Comparison of ENCODE assay signal across 25 cellular contexts in the genomic region with DNA sequence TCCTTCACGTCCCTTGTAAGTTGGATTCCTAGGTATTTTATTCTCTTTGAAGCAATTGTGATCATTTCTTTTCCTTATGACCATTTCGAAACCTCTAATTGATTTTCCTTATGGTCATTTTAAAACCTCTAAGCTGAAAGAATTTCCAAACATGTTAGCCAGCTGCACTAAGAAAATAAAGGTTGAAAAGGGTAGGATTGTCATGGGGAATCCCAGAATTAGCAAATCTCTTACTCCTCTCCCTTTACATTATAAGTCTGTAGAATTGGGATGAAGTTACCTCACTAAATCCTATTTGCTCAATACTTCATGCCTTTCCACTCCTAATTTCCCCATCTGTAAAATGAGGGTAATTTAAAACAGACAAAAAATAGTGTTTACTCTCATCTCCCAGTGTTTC.
DNase-seq lines count a peak whose midpoint lies in the region; ATAC-seq and TF ChIP-seq lines count a peak whose summit lies in the region.
"Had no signal": no experiment of that assay in that cellular context is flagged by ENCODE, and none has a peak within 500 bp of the region (broad histone marks: within the 10 kb centered on the region; RNA-seq: fewer than 3 reads in every experiment).

No MANE protein-coding gene starts in this region.

- H3K4me3 ChIP-seq in AG04450 (ENCODE audit: low read depth, low read length) (no peak overlapping the region), IMR-90 (ENCODE audit: insufficient read depth, low read depth, low read length) (no peak overlapping the region), epithelial cell of esophagus (ENCODE audit: low read length) (no peak overlapping the region), SJCRH30 (no peak overlapping the region)
- H3K4me3 ChIP-seq: A549, GM12878, GM23338, K562, SJSA1 had no signal

- intact Hi-C loops in IMR-90 (cut with micrococcal nuclease) = no loop called here

- in situ Hi-C loops in IMR-90 (cut with MboI; ENCODE audit: low sequenced_read_pairs) = no loop called here

- no peak for TF ChIP-seq POLR2A in IMR-90 (IDR thresholded peaks at IDR 0.05; ENCODE audit: low read depth, low read length)

- POLR2A ChIA-PET in AG04450 (lab: Yijun Ruan, JAX) (no interaction called here), IMR-90 (lab: Charles Lee; ENCODE audit: unreplicated experiment) (no interaction called here)

- H3K9me3 ChIP-seq in AG04450 (ENCODE audit: control insufficient read depth, insufficient read depth, low read length) = no peaks in the 10 kb centered on the region
- H3K9me3 ChIP-seq in IMR-90 (ENCODE audit: control insufficient read depth, insufficient read depth, low read length) = no peaks in the 10 kb centered on the region
- H3K9me3 ChIP-seq in SJCRH30 (replicated peaks) = no peaks in the 10 kb centered on the region
- H3K9me3 ChIP-seq: A549, SJSA1 had no signal

- H3K4me1 ChIP-seq in IMR-90 (ENCODE audit: control insufficient read depth, insufficient read depth, low read length) (peaks cover 13% of the 10 kb centered on the region), SJCRH30 (0 out of 2 replicates have a peak, but pooled peaks cover 2% of the 10 kb centered on the region)
- H3K4me1 ChIP-seq: A549 had no signal

- no peak for TF ChIP-seq RAD21 in IMR-90 (IDR thresholded peaks at IDR 0.05; ENCODE audit: low read length)

- H3K27ac ChIP-seq in AG04450 (ENCODE audit: low read depth, low read length) (peak overlapping the region; percentile 77), IMR-90 (ENCODE audit: insufficient read depth, low read length) (no peak overlapping the region), SJCRH30 (no peak overlapping the region)
- H3K27ac ChIP-seq: A549, SJSA1 had no signal

- dilution Hi-C loops in IMR-90 (cut with HindIII; ENCODE audit: low sequenced_read_pairs, unreplicated experiment) = no loop called here

- H3K18ac ChIP-seq in IMR-90 (ENCODE audit: low read depth, low read length) = no peak overlapping the region

- no peak overlapping the region for H3K4me2 ChIP-seq in IMR-90 (ENCODE audit: low read depth, low read length)
- H3K4me2 ChIP-seq: A549, GM23338 had no signal

- no peak overlapping the region for H3K14ac ChIP-seq in IMR-90 (replicated peaks; ENCODE audit: low read depth, low read length)

- H2BK15ac ChIP-seq in IMR-90 (ENCODE audit: low read depth, low read length) = no peak overlapping the region

- WGBS in IMR-90 (ENCODE audit: extremely low coverage in 2 of 2, insufficient read length in 1 of 2), 2 experiments = no CpG with 5 or more reads among the region's 2 CpGs

- no peak overlapping the region for H3K9ac ChIP-seq in IMR-90 (ENCODE audit: low read depth, low read length)

- no peak overlapping the region for H2BK5ac ChIP-seq in IMR-90 (ENCODE audit: low read depth, low read length, poor library complexity, severe bottlenecking)

- TF ChIP-seq CTCF in AG04450 (IDR thresholded peaks at IDR 0.05; ENCODE audit: low read depth, low read length) = no peak
- TF ChIP-seq CTCF in IMR-90 (conservative IDR thresholded peaks at IDR 0.05; ENCODE audit: low read depth, low read length) = no peak
- no peak for TF ChIP-seq CTCF in epithelial cell of esophagus (IDR thresholded peaks at IDR 0.05; ENCODE audit: insufficient read depth, low read depth, low read length, missing control alignments)

- H2AK9ac ChIP-seq in IMR-90 (replicated peaks; ENCODE audit: low read depth, low read length, poor library complexity) = no peak overlapping the region

- H4K5ac ChIP-seq in IMR-90 (ENCODE audit: low read depth, low read length) = no peak overlapping the region

- no peaks in the 10 kb centered on the region for H3K79me1 ChIP-seq in IMR-90 (ENCODE audit: low read depth in 1 of 2, low read length in 2 of 2)

- no TSS peak for BruUV-seq in IMR-90 (replicated peaks; lab: Mats Ljungman, UMichigan)

- no peak overlapping the region for H3K4ac ChIP-seq in IMR-90 (ENCODE audit: low read depth, low read length)

- H3K36me3 ChIP-seq in IMR-90 (ENCODE audit: control insufficient read depth, insufficient read depth, low read length) = no peaks in the 10 kb centered on the region
- no peaks in the 10 kb centered on the region for H3K36me3 ChIP-seq in SJCRH30
- H3K36me3 ChIP-seq: SJSA1 had no signal

- no peak overlapping the region for H3K56ac ChIP-seq in IMR-90 (ENCODE audit: extremely low read depth, insufficient read depth, low read length)

- H2BK20ac ChIP-seq in IMR-90 (ENCODE audit: low read depth, low read length) = no peak overlapping the region

- H4K91ac ChIP-seq in IMR-90 (ENCODE audit: insufficient read depth, low read depth, low read length) = no peak overlapping the region

- no peak overlapping the region for H2AFZ ChIP-seq in IMR-90 (replicated peaks; ENCODE audit: low read length, poor library complexity)
- H2AFZ ChIP-seq: GM23338 had no signal

- H3K23ac ChIP-seq in IMR-90 (ENCODE audit: low read depth, low read length) = no peak overlapping the region

- no peak; the same call in 1 of the 2 replicates for ATAC-seq in IMR-90 (ENCODE audit: low read depth)
- ATAC-seq: A549, GM12878, GM23338, HepG2, K562 had no signal

- H2BK120ac ChIP-seq in IMR-90 (ENCODE audit: low read depth, low read length) = no peak overlapping the region

- H4K20me1 ChIP-seq in IMR-90 (ENCODE audit: insufficient read depth, low read length) = no peaks in the 10 kb centered on the region

- no peak overlapping the region for H4K8ac ChIP-seq in IMR-90 (ENCODE audit: low read depth in 2 of 2, low read length in 2 of 2)

- DNase-seq in AG04450 (ENCODE audit: low read depth, low spot score) (peak; percentile 66), IMR-90 (peak; percentile 90), epithelial cell of esophagus (ENCODE audit: low read depth) (peak; percentile 15), iris pigment epithelial cell (ENCODE audit: low read depth) (peak; percentile 48), A172 (ENCODE audit: low spot score) (no peak), medulla oblongata (ENCODE audit: extremely low spot score) (no peak), SJCRH30 (no peak)
- DNase-seq: CD4-positive, CD25-positive, alpha-beta regulatory T cell; DMS53; GDM1; H9; Kasumi-1; MV-4-11; NCI-H1105; NCI-H1436 treated with DMSO at 0.1 percent for 48 hours; NCI-H187 treated with DMSO at 0.1 percent for 48 hours; NCI-H2171 treated with DMSO at 0.1 percent for 48 hours; NCI-H524; NCI-H748 treated with DMSO at 0.1 percent for 48 hours had no signal

- H3K9me1 ChIP-seq in IMR-90 (ENCODE audit: insufficient read depth, low read length) = no peaks in the 10 kb centered on the region

- H3K27me3 ChIP-seq in AG04450 (ENCODE audit: control insufficient read depth, insufficient read depth, low read length) (no peaks in the 10 kb centered on the region), IMR-90 (ENCODE audit: control insufficient read depth, insufficient read depth, low read length) (no peaks in the 10 kb centered on the region), SJCRH30 (no peaks in the 10 kb centered on the region)
- H3K27me3 ChIP-seq: SJSA1 had no signal

- H2AK5ac ChIP-seq in IMR-90 (ENCODE audit: low read depth, low read length) = no peak overlapping the region

- CTCF ChIA-PET in AG04450 (lab: Charles Lee) = no interaction called here
- CTCF ChIA-PET in IMR-90 (lab: Yijun Ruan, JAX) = interaction anchor here (0.7 kb wide), 1 partner anchor 26 kb away, joined by 4 read pairs; no protein-coding TSS in a partner anchor

TF ChIP-seq in IMR-90, 13 proteins besides CTCF, POLR2A, EP300 and RAD21:
- TF ChIP-seq RFX5 (IDR thresholded peaks at IDR 0.05; ENCODE audit: low read depth, low read length) = no peak
- TF ChIP-seq MAFK (IDR thresholded peaks at IDR 0.05; ENCODE audit: low read depth, low read length) = no peak
- no peak for TF ChIP-seq MAZ (IDR thresholded peaks at IDR 0.05; ENCODE audit: borderline replicate concordance, low read depth, low read length)
- peak; percentile 72 for TF ChIP-seq CEBPB (IDR thresholded peaks at IDR 0.05; ENCODE audit: low read depth, low read length)
- TF ChIP-seq CHD1 (IDR thresholded peaks at IDR 0.05; ENCODE audit: low read depth, low read length) = no peak
- no peak for TF ChIP-seq MXI1 (IDR thresholded peaks at IDR 0.05; ENCODE audit: borderline replicate concordance, low read depth, low read length)

Comparison
In these comparisons a context has a peak if more than half of its experiments do, and no peak if none do; other contexts are left out.
1. DNase-seq: peak in AG04450 (single experiment), IMR-90 (single experiment), epithelial cell of esophagus (single experiment) and iris pigment epithelial cell (single experiment); none in A172 (single experiment), medulla oblongata (single experiment) and SJCRH30 (0 of 2).